In genomic region chr14:34211732-34212131, GRCh38 we compare ENCODE assay signal across 1 cellular context.
TF ChIP-seq lines count a peak whose summit lies in the region.

No MANE protein-coding gene starts in this region.

TF ChIP-seq in GM12878, 131 proteins besides CTCF, POLR2A, EP300 and RAD21 (continued from another document):
- no peak for TF ChIP-seq NR2C2 (IDR thresholded peaks at IDR 0.05; ENCODE audit: borderline replicate concordance, control insufficient read depth, insufficient read length, low read depth)
TF ChIP-seq in GM12878: peak in this region for 16.
